Comparison of ENCODE assay signal across 8 cellular contexts in genomic region chr20:32893878-32894483, GRCh38. TPM values are rescaled to one million over a fixed set of nuclear protein-coding genes. Genes with fewer than 3 reads are reported as not detected.
A peak's percentile ranks its signal among the peaks of the same experiment; 100 is the strongest.
DNase-seq lines count a peak whose midpoint lies in the region; ATAC-seq and TF ChIP-seq lines count a peak whose summit lies in the region.

No MANE protein-coding gene starts in this region.

- no peaks in the 10 kb centered on the region for H3F3A ChIP-seq in neural progenitor cell (ENCODE audit: low read depth)

- POLR2A ChIA-PET in CD4-positive, alpha-beta T cell (lab: Charles Lee), result no interaction called here

- H2AFZ ChIP-seq in neural progenitor cell (replicated peaks), result no peak overlapping the region

- peaks cover 20% of the 10 kb centered on the region for H3K4me1 Mint-ChIP-seq in neural progenitor cell
- H3K4me1 Mint-ChIP-seq in CD4-positive, alpha-beta T cell (ENCODE audit: low read depth), result no peaks in the 10 kb centered on the region

- DNase-seq in NCI-H82 (lab: John Stamatoyannopoulos, UW) (peak; percentile 46), NCI-H82 treated with DMSO at 0.1 percent for 48 hours (lab: John Stamatoyannopoulos, UW; ENCODE audit: unreplicated experiment) (no peak), HT-29 (ENCODE audit: low spot score) (peak; percentile 52), brain microvascular endothelial cell (peak; percentile 13), neural progenitor cell (ENCODE audit: low spot score) (peak; percentile 75), NCI-H1417 treated with DMSO at 0.1 percent for 48 hours (lab: John Stamatoyannopoulos, UW) (no peak)
- DNase-seq in CD4-positive, alpha-beta T cell, result no peak

- H3K27me3 ChIP-seq in brain microvascular endothelial cell (replicated peaks) (no peaks in the 10 kb centered on the region), neural progenitor cell (no peaks in the 10 kb centered on the region)
- H3K27me3 ChIP-seq in CD4-positive, alpha-beta T cell (ENCODE audit: control insufficient read depth, insufficient read depth, low read length), result no peaks in the 10 kb centered on the region

- in situ Hi-C loops in brain microvascular endothelial cell (cut with HindIII; ENCODE audit: low pct_ligation_motif_present, low sequenced_read_pairs), result no loop called here

- no peak overlapping the region for H3K4me3 Mint-ChIP-seq in neural progenitor cell
- H3K4me3 Mint-ChIP-seq in CD4-positive, alpha-beta T cell, result no peak overlapping the region

- no peaks in the 10 kb centered on the region for H4K20me1 ChIP-seq in neural progenitor cell (ENCODE audit: low read depth)

- H3K36me3 ChIP-seq in brain microvascular endothelial cell (replicated peaks) (no peaks in the 10 kb centered on the region), neural progenitor cell (no peaks in the 10 kb centered on the region)

- H3K27ac ChIP-seq in brain microvascular endothelial cell (no peak overlapping the region), neural progenitor cell (no peak overlapping the region)
- no peak overlapping the region for H3K27ac ChIP-seq in CD4-positive, alpha-beta T cell (ENCODE audit: low read depth, low read length)

- intact Hi-C loops in CD4-positive, alpha-beta T cell (cut with DNase I, micrococcal nuclease), result loop anchor here (2.0 to 5.0 kb wide), 2 partner anchors 102 to 103 kb away; no protein-coding TSS in a partner anchor

- no peak overlapping the region for H3K27ac Mint-ChIP-seq in neural progenitor cell
- no peak overlapping the region for H3K27ac Mint-ChIP-seq in CD4-positive, alpha-beta T cell

- H3K27me3 Mint-ChIP-seq in neural progenitor cell (ENCODE audit: insufficient read depth, low read depth), result peaks cover 8% of the 10 kb centered on the region
- no peaks in the 10 kb centered on the region for H3K27me3 Mint-ChIP-seq in CD4-positive, alpha-beta T cell

- no peak overlapping the region for H3K4me3 ChIP-seq in brain microvascular endothelial cell (ENCODE audit: low read depth, low read length)
- H3K4me3 ChIP-seq in neural progenitor cell, result no peak overlapping the region

- ATAC-seq in GM21526 (IDR thresholded peaks at IDR 0.05; ENCODE audit: low FRiP score, unreplicated experiment), result no peak
- ATAC-seq in CD4-positive, alpha-beta T cell (ENCODE audit: poor library complexity), result no peak

- H3K79me2 ChIP-seq in neural progenitor cell (ENCODE audit: low read depth), result no peaks in the 10 kb centered on the region

- H3K9me3 Mint-ChIP-seq in neural progenitor cell, result no peaks in the 10 kb centered on the region
- H3K9me3 Mint-ChIP-seq in CD4-positive, alpha-beta T cell, result no peaks in the 10 kb centered on the region

- H3K9me3 ChIP-seq in neural progenitor cell (ENCODE audit: low read depth), result no peaks in the 10 kb centered on the region
- no peaks in the 10 kb centered on the region for H3K9me3 ChIP-seq in CD4-positive, alpha-beta T cell (ENCODE audit: control insufficient read depth, low read length)

- CTCF ChIA-PET in CD4-positive, alpha-beta T cell (lab: Charles Lee), result no interaction called here

- no peaks in the 10 kb centered on the region for H3K36me3 Mint-ChIP-seq in neural progenitor cell
- no peaks in the 10 kb centered on the region for H3K36me3 Mint-ChIP-seq in CD4-positive, alpha-beta T cell (ENCODE audit: low read depth)

- no peak overlapping the region for H3K9ac ChIP-seq in neural progenitor cell

- no peak overlapping the region for H3K4me2 ChIP-seq in neural progenitor cell

- H3K4me1 ChIP-seq in neural progenitor cell, result peaks cover 7% of the 10 kb centered on the region

- peak; percentile 71 for TF ChIP-seq CTCF in brain microvascular endothelial cell (IDR thresholded peaks at IDR 0.05; ENCODE audit: low read depth, low read length, missing control alignments)
- peak; percentile 67 for TF ChIP-seq CTCF in neural progenitor cell (IDR thresholded peaks at IDR 0.05)
- TF ChIP-seq CTCF in CD4-positive, alpha-beta T cell (IDR thresholded peaks at IDR 0.05), result no peak

RNA-seq across cellular contexts. Expression of gene EFCAB8, which starts 35.3 kb away (rescaled TPM):
- total RNA-seq in HT-29 (2014; rRNA removed; shearing (Covaris generic)), result 0.10 and 0.86 TPM in 2 replicates
- total RNA-seq in neural progenitor cell (ENCODE audit: low replicate concordance), result not detected in 2 replicates
- 1 to 10 TPM in 1 of 2 experiments, under 1 TPM in 1; 0.81 to 2.5 TPM for total RNA-seq in CD4-positive, alpha-beta T cell

Comparison
In these comparisons a context has a peak if more than half of its experiments do, and no peak if none do; other contexts are left out.
1. DNase-seq: peak in NCI-H82 (single experiment), HT-29 (single experiment), brain microvascular endothelial cell (single experiment) and neural progenitor cell (single experiment); none in NCI-H82 treated with DMSO at 0.1 percent for 48 hours (single experiment), NCI-H1417 treated with DMSO at 0.1 percent for 48 hours (single experiment) and CD4-positive, alpha-beta T cell (0 of 10).